8 cellular contexts compared by ENCODE assay signal in genomic region chr5:123545506-123545905, GRCh38. TPM values are rescaled to one million over a fixed set of nuclear protein-coding genes. Genes with fewer than 3 reads are reported as not detected.
DNase-seq lines count a peak whose midpoint lies in the region; ATAC-seq and TF ChIP-seq lines count a peak whose summit lies in the region.

No MANE protein-coding gene starts in this region.

- H3K9me3 ChIP-seq in PC-3 (ENCODE audit: low read length), result no peaks in the 10 kb centered on the region
- no peaks in the 10 kb centered on the region for H3K9me3 ChIP-seq in smooth muscle cell (replicated peaks; ENCODE audit: low read depth)

- peak; percentile 61 for TF ChIP-seq CTCF in PC-3 (conservative IDR thresholded peaks at IDR 0.05; ENCODE audit: low read depth, low read length)
- peak; percentile 64 for TF ChIP-seq CTCF in epithelial cell of proximal tubule (conservative IDR thresholded peaks at IDR 0.05; ENCODE audit: low read depth, low read length)
- TF ChIP-seq CTCF in smooth muscle cell (IDR thresholded peaks at IDR 0.05; ENCODE audit: borderline replicate concordance, insufficient read depth, poor library complexity, severe bottlenecking), result peak; percentile 31
- TF ChIP-seq CTCF in GM20000 (IDR thresholded peaks at IDR 0.05; ENCODE audit: extremely low read depth, missing control alignments), result no peak

- no peaks in the 10 kb centered on the region for H3K9me3 Mint-ChIP-seq in activated T-cell treated with anti-CD3 and anti-CD28 coated beads, Interleukin-2, amount 50 U/mL, for 4 hours
- H3K9me3 Mint-ChIP-seq in activated T-cell treated with anti-CD3 and anti-CD28 coated beads, Interleukin-2, amount 50 U/mL, for 72 hours, result no peaks in the 10 kb centered on the region

- no peak for ATAC-seq in activated T-cell treated with anti-CD3 and anti-CD28 coated beads, Interleukin-2, amount 50 U/mL, for 4 hours
- no peak for ATAC-seq in activated T-cell treated with anti-CD3 and anti-CD28 coated beads, Interleukin-2, amount 50 U/mL, for 72 hours (replicated peaks in 1 of 2)
- ATAC-seq in PC-3 (no peak), HG02885 (IDR thresholded peaks at IDR 0.05; ENCODE audit: poor library complexity, unreplicated experiment) (no peak)

- no TSS peak for BruUV-seq in PC-3 (replicated peaks; lab: Mats Ljungman, UMichigan)

- H3K4me3 Mint-ChIP-seq in activated T-cell treated with anti-CD3 and anti-CD28 coated beads, Interleukin-2, amount 50 U/mL, for 4 hours, result no peak overlapping the region
- no peak overlapping the region for H3K4me3 Mint-ChIP-seq in activated T-cell treated with anti-CD3 and anti-CD28 coated beads, Interleukin-2, amount 50 U/mL, for 72 hours

- CTCF ChIA-PET in PC-3 (lab: Charles Lee), result no interaction called here

- WGBS in smooth muscle cell (ENCODE audit: low lambda C conversion rate), result 69% methylated on average over 7 of the region's 7 CpGs

- H3K4me2 ChIP-seq in PC-3 (ENCODE audit: low read length) (no peak overlapping the region), smooth muscle cell (no peak overlapping the region)

- peaks cover 8% of the 10 kb centered on the region for H3K36me3 Mint-ChIP-seq in activated T-cell treated with anti-CD3 and anti-CD28 coated beads, Interleukin-2, amount 50 U/mL, for 4 hours (ENCODE audit: insufficient read depth)
- peaks cover 0 to 3% of the 10 kb centered on the region in 2 donors for H3K36me3 Mint-ChIP-seq in activated T-cell treated with anti-CD3 and anti-CD28 coated beads, Interleukin-2, amount 50 U/mL, for 72 hours (ENCODE audit: insufficient read depth in 2 of 2)

- peaks cover 17% of the 10 kb centered on the region; the same call in 1 of the 2 replicates for H3K4me1 ChIP-seq in PC-3 (ENCODE audit: insufficient read depth, low read length)
- H3K4me1 ChIP-seq in smooth muscle cell (ENCODE audit: low read depth), result no peaks in the 10 kb centered on the region

- H3K27me3 ChIP-seq in PC-3 (ENCODE audit: low read length), result no peaks in the 10 kb centered on the region
- H3K27me3 ChIP-seq in smooth muscle cell (ENCODE audit: low read depth), result no peaks in the 10 kb centered on the region

- no peaks in the 10 kb centered on the region for H3K9me2 ChIP-seq in PC-3 (replicated peaks; ENCODE audit: low read length)

- peaks cover 58% of the 10 kb centered on the region for H3K4me1 Mint-ChIP-seq in activated T-cell treated with anti-CD3 and anti-CD28 coated beads, Interleukin-2, amount 50 U/mL, for 4 hours (ENCODE audit: low read depth)
- peaks cover 61% of the 10 kb centered on the region for H3K4me1 Mint-ChIP-seq in activated T-cell treated with anti-CD3 and anti-CD28 coated beads, Interleukin-2, amount 50 U/mL, for 72 hours (ENCODE audit: low read depth)

- H4K20me1 ChIP-seq in PC-3 (ENCODE audit: low read length) (no peaks in the 10 kb centered on the region), smooth muscle cell (ENCODE audit: low read depth) (peaks cover 87% of the 10 kb centered on the region)

- H3K36me3 ChIP-seq in PC-3 (ENCODE audit: low read depth, low read length) (no peaks in the 10 kb centered on the region), smooth muscle cell (ENCODE audit: low read depth) (no peaks in the 10 kb centered on the region)

- intact Hi-C loops in PC-3 (cut with micrococcal nuclease), result loop anchor here (5.0 kb wide), 1 partner anchor 33 kb away; the partner anchor contains the start of gene CSNK1G3

- H3F3A ChIP-seq in PC-3 (ENCODE audit: low read length, unreplicated experiment) (no peaks in the 10 kb centered on the region), smooth muscle cell (ENCODE audit: low read depth) (peaks cover 3% of the 10 kb centered on the region)

- H2AFZ ChIP-seq in PC-3 (ENCODE audit: low read length), result no peak overlapping the region
- H2AFZ ChIP-seq in smooth muscle cell (ENCODE audit: low read depth), result no peak overlapping the region

- H3K27me3 Mint-ChIP-seq in activated T-cell treated with anti-CD3 and anti-CD28 coated beads, Interleukin-2, amount 50 U/mL, for 4 hours (ENCODE audit: low read depth), result no peaks in the 10 kb centered on the region
- no peaks in the 10 kb centered on the region for H3K27me3 Mint-ChIP-seq in activated T-cell treated with anti-CD3 and anti-CD28 coated beads, Interleukin-2, amount 50 U/mL, for 72 hours (ENCODE audit: low read depth)

- POLR2A ChIA-PET in PC-3 (lab: Charles Lee; ENCODE audit: unreplicated experiment), result no interaction called here

- H3K4me3 ChIP-seq in PC-3 (ENCODE audit: low read length) (no peak overlapping the region), epithelial cell of proximal tubule (ENCODE audit: low read depth, low read length) (no peak overlapping the region), smooth muscle cell (no peak overlapping the region)

- H3K79me2 ChIP-seq in PC-3 (ENCODE audit: low read length), result peaks cover 44% of the 10 kb centered on the region
- H3K79me2 ChIP-seq in smooth muscle cell (ENCODE audit: low read depth), result peaks cover 74% of the 10 kb centered on the region

- DNase-seq in activated T-cell treated with anti-CD3 and anti-CD28 coated beads, Interleukin-2, amount 50 U/mL, for 4 hours, result peak; percentile 7
- no peak for DNase-seq in activated T-cell treated with anti-CD3 and anti-CD28 coated beads, Interleukin-2, amount 50 U/mL, for 72 hours
- peak; percentile 32 for DNase-seq in PC-3
- DNase-seq in epithelial cell of proximal tubule (ENCODE audit: low read depth), result no peak
- DNase-seq in smooth muscle cell (lab: John Stamatoyannopoulos, UW; ENCODE audit: unreplicated experiment), result no peak
- DNase-seq in GM20000 (ENCODE audit: low spot score), result no peak
- no peak for DNase-seq in activated gamma-delta T cell treated with Interleukin-2 at 50 U/mL for 16 hours

- H3K9ac ChIP-seq in PC-3 (ENCODE audit: low read length) (no peak overlapping the region), smooth muscle cell (ENCODE audit: low read depth) (no peak overlapping the region)

- H3K27ac ChIP-seq in PC-3 (ENCODE audit: low read length) (no peak overlapping the region), smooth muscle cell (ENCODE audit: low read depth) (no peak overlapping the region)

- no peak overlapping the region for H3K27ac Mint-ChIP-seq in activated T-cell treated with anti-CD3 and anti-CD28 coated beads, Interleukin-2, amount 50 U/mL, for 72 hours

RNA-seq across cellular contexts. Expression of gene CSNK1G3, which starts 33.5 kb away (rescaled TPM):
- total RNA-seq in activated T-cell treated with anti-CD3 and anti-CD28 coated beads, Interleukin-2, amount 50 U/mL, for 4 hours, result 10 to 100 TPM; 34.5 to 38.2 (median 38.1) TPM
- 10 to 100 TPM; 56.2 to 58.5 TPM for total RNA-seq in activated T-cell treated with anti-CD3 and anti-CD28 coated beads, Interleukin-2, amount 50 U/mL, for 72 hours
- 21.6 and 23.4 TPM in 2 replicates for total RNA-seq in PC-3 (2014; rRNA removed)
- total RNA-seq in epithelial cell of proximal tubule, result 25.5 and 29.8 TPM in 2 replicates
- total RNA-seq in smooth muscle cell, result 68.3 and 72.9 TPM in 2 replicates
- polyA plus RNA-seq in smooth muscle cell, result 25.9 and 32.6 TPM in 2 replicates

Comparison
In these comparisons a context has a peak if more than half of its experiments do, and no peak if none do; other contexts are left out.
1. DNase-seq: peak in activated T-cell treated with anti-CD3 and anti-CD28 coated beads, Interleukin-2, amount 50 U/mL, for 4 hours (single experiment) and PC-3 (single experiment); none in activated T-cell treated with anti-CD3 and anti-CD28 coated beads, Interleukin-2, amount 50 U/mL, for 72 hours (0 of 2), epithelial cell of proximal tubule (single experiment), smooth muscle cell (single experiment), GM20000 (single experiment) and activated gamma-delta T cell treated with Interleukin-2 at 50 U/mL for 16 hours (single experiment).